In the genomic region with DNA sequence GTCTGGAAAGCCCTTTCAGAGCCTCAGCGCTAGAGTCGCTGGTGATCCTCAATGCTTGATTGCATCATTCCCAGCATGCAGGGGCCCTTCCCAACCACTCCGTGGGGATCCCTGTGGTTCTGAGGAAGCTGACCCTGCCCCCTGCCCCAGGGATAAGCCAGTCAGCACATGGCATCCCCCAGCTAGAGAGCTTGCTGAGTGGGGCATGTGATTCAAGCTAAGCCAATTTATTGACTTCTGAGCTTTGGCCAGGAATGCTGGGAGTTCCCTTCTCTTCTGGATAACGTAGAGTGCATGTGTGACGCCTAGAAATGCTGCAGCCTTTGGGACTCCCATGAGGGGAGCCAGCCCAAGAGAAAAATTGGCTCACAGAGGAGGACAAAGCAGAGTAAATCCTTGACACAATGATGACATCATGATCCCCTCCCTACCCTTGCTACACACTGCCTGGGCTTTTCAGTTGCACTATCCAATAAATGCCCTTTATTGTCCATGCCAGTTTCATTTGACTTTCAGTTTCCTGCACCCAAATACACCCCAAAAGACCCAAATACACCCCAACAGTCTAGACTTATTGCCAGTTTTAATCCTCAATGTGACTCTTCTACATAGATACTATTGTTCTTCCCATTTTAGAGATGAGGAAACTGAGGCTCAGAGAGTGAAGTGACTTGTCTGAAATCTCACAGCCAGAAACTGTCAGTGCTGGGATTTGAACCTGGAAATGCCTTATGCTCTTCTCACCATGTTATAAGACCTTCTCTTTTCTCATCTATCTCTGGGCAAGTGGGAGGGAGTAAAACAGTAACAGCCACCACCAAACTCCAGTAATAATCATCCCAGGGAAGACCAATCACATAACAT, we compare ENCODE assay signal across 1 cellular context.
TF ChIP-seq lines count a peak whose summit lies in the region.

No MANE protein-coding gene starts in this region.

TF ChIP-seq in WTC11, 78 proteins besides CTCF, POLR2A, EP300 and RAD21 (continued from another document):
- TF ChIP-seq, protein P1, sequence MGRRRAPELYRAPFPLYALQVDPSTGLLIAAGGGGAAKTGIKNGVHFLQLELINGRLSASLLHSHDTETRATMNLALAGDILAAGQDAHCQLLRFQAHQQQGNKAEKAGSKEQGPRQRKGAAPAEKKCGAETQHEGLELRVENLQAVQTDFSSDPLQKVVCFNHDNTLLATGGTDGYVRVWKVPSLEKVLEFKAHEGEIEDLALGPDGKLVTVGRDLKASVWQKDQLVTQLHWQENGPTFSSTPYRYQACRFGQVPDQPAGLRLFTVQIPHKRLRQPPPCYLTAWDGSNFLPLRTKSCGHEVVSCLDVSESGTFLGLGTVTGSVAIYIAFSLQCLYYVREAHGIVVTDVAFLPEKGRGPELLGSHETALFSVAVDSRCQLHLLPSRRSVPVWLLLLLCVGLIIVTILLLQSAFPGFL (CRISPR knock-in tag; IDR thresholded peaks at IDR 0.05; ENCODE audit: borderline replicate concordance) = no peak
- TF ChIP-seq NFYB (CRISPR knock-in tag; conservative IDR thresholded peaks at IDR 0.05; ENCODE audit: low read depth) (no peak), KAT7 (CRISPR knock-in tag; IDR thresholded peaks at IDR 0.05; ENCODE audit: borderline replicate concordance) (no peak), SP1 (CRISPR knock-in tag; conservative IDR thresholded peaks at IDR 0.05) (no peak), ZNF138 (CRISPR knock-in tag; conservative IDR thresholded peaks at IDR 0.05) (no peak), ESRRA (CRISPR knock-in tag; IDR thresholded peaks at IDR 0.05; ENCODE audit: borderline replicate concordance) (no peak), RORB (CRISPR knock-in tag; IDR thresholded peaks at IDR 0.05) (no peak)
- TF ChIP-seq, protein P2, sequence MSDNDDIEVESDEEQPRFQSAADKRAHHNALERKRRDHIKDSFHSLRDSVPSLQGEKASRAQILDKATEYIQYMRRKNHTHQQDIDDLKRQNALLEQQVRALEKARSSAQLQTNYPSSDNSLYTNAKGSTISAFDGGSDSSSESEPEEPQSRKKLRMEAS (CRISPR knock-in tag; IDR thresholded peaks at IDR 0.05) = peak; percentile 53; the same call in 1 of the 2 replicates
